23 cellular contexts compared by ENCODE assay signal in the genomic region with DNA sequence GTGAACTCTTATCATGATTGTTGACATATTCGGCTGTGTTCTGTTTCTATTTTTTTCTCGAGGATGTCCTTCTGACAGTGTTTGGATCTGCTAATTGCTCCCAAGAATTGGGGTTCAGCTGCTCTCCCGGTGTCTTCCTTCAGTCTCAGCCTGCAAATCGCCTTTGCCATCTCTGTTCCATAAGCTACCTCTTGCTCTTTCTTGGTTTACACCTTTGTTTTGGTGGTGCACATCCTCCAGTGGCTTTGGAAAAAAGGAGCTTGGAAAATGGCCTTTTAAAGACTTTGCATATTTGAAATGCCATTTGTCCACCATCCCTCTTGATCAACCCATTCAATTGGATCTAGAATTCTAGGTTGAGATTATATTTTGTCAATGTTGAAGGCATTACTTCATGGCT.
"Had no signal": no experiment of that assay in that cellular context is flagged by ENCODE, and none has a peak within 500 bp of the region (broad histone marks: within the 10 kb centered on the region; RNA-seq: fewer than 3 reads in every experiment).

No MANE protein-coding gene starts in this region.

- ATAC-seq: effector memory CD8-positive, alpha-beta T cell; esophagus mucosa; gastroesophageal sphincter; heart right ventricle; left cardiac atrium; left lung; left ventricle myocardium superior; lower lobe of right lung; mucosa of descending colon had no signal

- DNase-seq: colonic mucosa; cortex of kidney; effector CD8-positive, alpha-beta T cell; effector memory CD8-positive, alpha-beta T cell; endodermal cell; erythroblast; esophagus squamous epithelium; foreskin fibroblast; foreskin melanocyte; heart right ventricle; hippocampal formation; left cardiac atrium; left ventricle myocardium superior; lower lobe of right lung; mesenchymal stem cell; mucosa of descending colon had no signal

- H3K4me3 ChIP-seq: colonic mucosa, esophagus squamous epithelium, gastroesophageal sphincter, heart right ventricle, left lung, lower lobe of right lung, mucosa of descending colon had no signal

- H3K27me3 ChIP-seq: colonic mucosa had no signal

- FAIRE-seq: endometrium, islet of Langerhans, keratinocyte had no signal

- H3K27ac ChIP-seq: colonic mucosa, epithelial cell of prostate, esophagus squamous epithelium, gastroesophageal sphincter, heart right ventricle, left lung, lower lobe of right lung had no signal

- H3K4me1 ChIP-seq: colonic mucosa, gastroesophageal sphincter, heart right ventricle, left lung, lower lobe of right lung had no signal

- H3K9me3 ChIP-seq: colonic mucosa, esophagus squamous epithelium, left lung, lower lobe of right lung, mucosa of descending colon had no signal

- H3K36me3 ChIP-seq: colonic mucosa, esophagus squamous epithelium, gastroesophageal sphincter, heart right ventricle, left lung, lower lobe of right lung had no signal
